12 cellular contexts compared by ENCODE assay signal in the genomic region with DNA sequence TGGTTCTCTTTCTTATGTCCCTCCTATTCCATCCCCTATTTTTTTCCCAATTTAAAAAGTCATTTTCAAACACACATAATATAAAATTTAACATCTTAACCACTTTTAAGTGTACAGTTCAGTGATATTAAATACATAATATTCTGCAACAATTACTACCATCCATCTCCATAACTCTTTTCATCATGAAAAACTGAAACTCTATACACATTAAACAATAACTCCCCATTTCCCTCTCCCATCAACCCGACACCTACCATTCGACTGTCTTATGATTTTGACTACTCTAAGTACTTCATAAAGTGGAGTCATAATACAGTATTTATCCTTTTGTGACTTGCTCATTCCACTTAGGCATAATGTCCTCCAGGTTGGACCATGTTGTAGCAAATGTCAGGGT. TPM values are rescaled to one million over a fixed set of nuclear protein-coding genes. Genes with fewer than 3 reads are reported as not detected.
DNase-seq lines count a peak whose midpoint lies in the region; ATAC-seq, FAIRE-seq and TF ChIP-seq lines count a peak whose summit lies in the region.
"Had no signal": no experiment of that assay in that cellular context is flagged by ENCODE, and none has a peak within 500 bp of the region (broad histone marks: within the 10 kb centered on the region; RNA-seq: fewer than 3 reads in every experiment).

No MANE protein-coding gene starts in this region.

- TF ChIP-seq CTCF in MM.1S (IDR thresholded peaks at IDR 0.05; ENCODE audit: low read length) (no peak), K562 (IDR thresholded peaks at IDR 0.05 in 2 of 3, conservative IDR thresholded peaks at IDR 0.05 in 1 of 3; ENCODE audit: insufficient read depth in 2 of 3, low read depth in 1 of 3, low read length in 3 of 3) (no peak), smooth muscle cell (IDR thresholded peaks at IDR 0.05; ENCODE audit: borderline replicate concordance, insufficient read depth, poor library complexity, severe bottlenecking) (no peak)

- no peak for TF ChIP-seq RAD21 in K562 (CRISPR knock-in tag; conservative IDR thresholded peaks at IDR 0.05 in 1 of 2, IDR thresholded peaks at IDR 0.05 in 1 of 2)

- peak overlapping the region; percentile 99 for H3K4me2 ChIP-seq in MM.1S (ENCODE audit: low read depth, low read length)
- peak overlapping the region; percentile 78 for H3K4me2 ChIP-seq in K562 (ENCODE audit: insufficient read depth, low read length)
- peak overlapping the region; percentile 81 for H3K4me2 ChIP-seq in smooth muscle cell

- peaks cover 6 to 17% of the 10 kb centered on the region in 2 donors for H3K36me3 Mint-ChIP-seq in activated T-cell treated with anti-CD3 and anti-CD28 coated beads, Interleukin-2, amount 50 U/mL, for 72 hours (ENCODE audit: insufficient read depth in 2 of 2)
- H3K36me3 Mint-ChIP-seq: activated naive CD4-positive, alpha-beta T cell treated with anti-CD3 and anti-CD28 coated beads, Interleukin-2, amount 50 U/mL, for 24 hours had no signal

- H3K4me1 ChIP-seq in MM.1S (ENCODE audit: low read length) (peaks cover 16% of the 10 kb centered on the region), K562 (replicated peaks in 1 of 2; ENCODE audit: control insufficient read depth in 2 of 2, insufficient read depth in 2 of 2, low read length in 2 of 2) (peaks cover 7 to 12% of the 10 kb centered on the region in 2 experiments; a peak in 4 of 5 replicates), smooth muscle cell (ENCODE audit: low read depth) (peaks cover 16% of the 10 kb centered on the region)

- peaks cover 2% of the 10 kb centered on the region; the same call in 1 of the 2 replicates for H4K20me1 ChIP-seq in MM.1S (ENCODE audit: insufficient read depth, low read length)
- H4K20me1 ChIP-seq in K562 (replicated peaks; ENCODE audit: control insufficient read depth, insufficient read depth, low read length) = no peaks in the 10 kb centered on the region
- H4K20me1 ChIP-seq in smooth muscle cell (ENCODE audit: low read depth) = no peaks in the 10 kb centered on the region

- no TSS peak for BruUV-seq in K562 (replicated peaks; lab: Mats Ljungman, UMichigan)

- no peaks in the 10 kb centered on the region for H3K27me3 Mint-ChIP-seq in activated T-cell treated with anti-CD3 and anti-CD28 coated beads, Interleukin-2, amount 50 U/mL, for 72 hours (ENCODE audit: low read depth)
- H3K27me3 Mint-ChIP-seq: activated naive CD4-positive, alpha-beta T cell treated with anti-CD3 and anti-CD28 coated beads, Interleukin-2, amount 50 U/mL, for 24 hours had no signal

- FAIRE-seq in K562 (lab: Jason Lieb, UNC) = no peak

- peak overlapping the region; percentile 92 for H3K4me3 ChIP-seq in MM.1S (ENCODE audit: low read length)
- peak overlapping the region; percentile 64 for H3K4me3 ChIP-seq in K562
- H3K4me3 ChIP-seq in smooth muscle cell = no peak overlapping the region
- H3K4me3 ChIP-seq: transverse colon had no signal

- no peak for TF ChIP-seq POLR2A in K562 (conservative IDR thresholded peaks at IDR 0.05)

- H3K79me2 ChIP-seq in MM.1S (ENCODE audit: low read length) (peaks cover 75% of the 10 kb centered on the region), K562 (ENCODE audit: control insufficient read depth, insufficient read depth, low read length) (peaks cover 78% of the 10 kb centered on the region), smooth muscle cell (ENCODE audit: low read depth) (peaks cover 75% of the 10 kb centered on the region)

- ATAC-seq in activated T-cell treated with anti-CD3 and anti-CD28 coated beads, Interleukin-2, amount 50 U/mL, for 72 hours (replicated peaks in 1 of 2) = no peak
- no peak for ATAC-seq in K562

- H3K9me3 ChIP-seq in MM.1S (replicated peaks; ENCODE audit: insufficient read depth, low read length) = no peaks in the 10 kb centered on the region
- no peaks in the 10 kb centered on the region for H3K9me3 ChIP-seq in K562 (replicated peaks; ENCODE audit: control insufficient read depth, insufficient read depth, low read depth, low read length)
- H3K9me3 ChIP-seq in smooth muscle cell (replicated peaks; ENCODE audit: low read depth) = no peaks in the 10 kb centered on the region
- H3K9me3 ChIP-seq: transverse colon had no signal

- H3K9ac ChIP-seq in MM.1S (ENCODE audit: low read length) = peak overlapping the region; percentile 92; the same call in 1 of the 2 replicates
- peak overlapping the region in 1 of 2 experiments; percentile 35; a peak in 2 of 4 replicates for H3K9ac ChIP-seq in K562 (ENCODE audit: insufficient read depth in 1 of 2, low read depth in 2 of 2, low read length in 2 of 2)
- no peak overlapping the region for H3K9ac ChIP-seq in smooth muscle cell (ENCODE audit: low read depth)

- no peaks in the 10 kb centered on the region for H3K9me2 ChIP-seq in MM.1S (replicated peaks; ENCODE audit: insufficient read depth, low read length)

- H3K4me3 Mint-ChIP-seq in activated T-cell treated with anti-CD3 and anti-CD28 coated beads, Interleukin-2, amount 50 U/mL, for 72 hours = peak overlapping the region; percentile 99
- H3K4me3 Mint-ChIP-seq: activated naive CD4-positive, alpha-beta T cell treated with anti-CD3 and anti-CD28 coated beads, Interleukin-2, amount 50 U/mL, for 24 hours had no signal

- H3K4me1 Mint-ChIP-seq in activated T-cell treated with anti-CD3 and anti-CD28 coated beads, Interleukin-2, amount 50 U/mL, for 72 hours (ENCODE audit: low read depth) = peaks cover 58% of the 10 kb centered on the region

- H2AFZ ChIP-seq in MM.1S (ENCODE audit: low read length) (no peak overlapping the region), K562 (ENCODE audit: low read depth, low read length) (no peak overlapping the region), smooth muscle cell (ENCODE audit: low read depth) (no peak overlapping the region)

- DNase-seq in activated T-cell treated with anti-CD3 and anti-CD28 coated beads, Interleukin-2, amount 50 U/mL, for 72 hours = no peak
- no peak for DNase-seq in activated T-cell treated with anti-CD3 and anti-CD28 coated beads, Interleukin-2, amount 50 U/mL, for 48 hours
- DNase-seq in MM.1S (no peak), K562 (ENCODE audit: extremely low read depth in 1 of 4, low spot score in 3 of 4) (no peak), smooth muscle cell (lab: John Stamatoyannopoulos, UW; ENCODE audit: unreplicated experiment) (no peak), G401 (ENCODE audit: low spot score) (no peak), NCI-H2107 (lab: John Stamatoyannopoulos, UW) (no peak), NCI-H146 treated with DMSO at 0.1 percent for 48 hours (lab: John Stamatoyannopoulos, UW; ENCODE audit: unreplicated experiment) (no peak)
- DNase-seq: cortex of kidney, islet precursor cell, transverse colon had no signal

- no peaks in the 10 kb centered on the region for H3K9me3 Mint-ChIP-seq in activated T-cell treated with anti-CD3 and anti-CD28 coated beads, Interleukin-2, amount 50 U/mL, for 72 hours
- H3K9me3 Mint-ChIP-seq: activated naive CD4-positive, alpha-beta T cell treated with anti-CD3 and anti-CD28 coated beads, Interleukin-2, amount 50 U/mL, for 24 hours had no signal

- intact Hi-C loops in K562 (cut with micrococcal nuclease) = loop anchor here (10.0 kb wide), 1 partner anchor 479 kb away; the partner anchor contains the start of gene CYP26A1

- H3K9me1 ChIP-seq in K562 (ENCODE audit: control insufficient read depth, insufficient read depth, low read length) = no peaks in the 10 kb centered on the region

- H3K27ac ChIP-seq in MM.1S (ENCODE audit: low read length) (no peak overlapping the region), K562 (ENCODE audit: extremely low read depth, low read depth, low read length) (no peak overlapping the region), smooth muscle cell (ENCODE audit: low read depth) (no peak overlapping the region)
- H3K27ac ChIP-seq: transverse colon had no signal

- TF ChIP-seq EP300 in K562 (IDR thresholded peaks at IDR 0.05; ENCODE audit: low read length) = no peak

- CTCF ChIA-PET in K562 (lab: Yijun Ruan, JAX; ENCODE audit: low intra/inter-chr PET ratio) = no interaction called here

- peak overlapping the region; percentile 72 for H3K27ac Mint-ChIP-seq in activated T-cell treated with anti-CD3 and anti-CD28 coated beads, Interleukin-2, amount 50 U/mL, for 72 hours
- H3K27ac Mint-ChIP-seq: activated naive CD4-positive, alpha-beta T cell treated with anti-CD3 and anti-CD28 coated beads, Interleukin-2, amount 50 U/mL, for 24 hours had no signal

- H3K36me3 ChIP-seq in MM.1S (replicated peaks; ENCODE audit: insufficient read depth, low read length) (no peaks in the 10 kb centered on the region), K562 (ENCODE audit: control insufficient read depth, insufficient read depth, low read length) (no peaks in the 10 kb centered on the region), smooth muscle cell (ENCODE audit: low read depth) (no peaks in the 10 kb centered on the region)
- H3K36me3 ChIP-seq: transverse colon had no signal

- in situ Hi-C loops in K562 (cut with MboI) (no loop called here), G401 (cut with HindIII; ENCODE audit: low sequenced_read_pairs) (loop anchor here (10.0 kb wide), 1 partner anchor 49 kb away; no protein-coding TSS in a partner anchor)

- H3K27me3 ChIP-seq in MM.1S (replicated peaks; ENCODE audit: insufficient read depth, low read length) (no peaks in the 10 kb centered on the region), K562 (ENCODE audit: control insufficient read depth in 2 of 2, insufficient read depth in 2 of 2, low read length in 2 of 2) (no peaks in the 10 kb centered on the region), smooth muscle cell (ENCODE audit: low read depth) (no peaks in the 10 kb centered on the region)
- H3K27me3 ChIP-seq: transverse colon had no signal

- WGBS in K562 (ENCODE audit: insufficient coverage, low coverage, missing lambda C conversion rate) = 3% methylated on average over 2 of the region's 2 CpGs
- 97% methylated on average over 2 of the region's 2 CpGs for WGBS in smooth muscle cell (ENCODE audit: low lambda C conversion rate)

- POLR2A ChIA-PET in K562 (lab: Yijun Ruan, JAX) = interaction anchor here (1.1 kb wide), 1 partner anchor 10 kb away, joined by 4 read pairs; no protein-coding TSS in a partner anchor

- peaks cover 27% of the 10 kb centered on the region for H3F3A ChIP-seq in MM.1S (ENCODE audit: insufficient read depth, low read length)
- H3F3A ChIP-seq in smooth muscle cell (ENCODE audit: low read depth) = peaks cover 8% of the 10 kb centered on the region

RNA-seq across cellular contexts. Expression of gene KIF11, which starts 2.6 kb away (rescaled TPM):
- total RNA-seq in activated T-cell treated with anti-CD3 and anti-CD28 coated beads, Interleukin-2, amount 50 U/mL, for 72 hours = 10 to 100 TPM; 51.4 to 56.7 TPM
- total RNA-seq in K562 (2011; cell fraction: chromatin; rRNA removed; ENCODE audit: low replicate concordance) = 11.9 and 44.3 TPM in 2 replicates
- total RNA-seq in K562 (2011; cell fraction: nucleolus; rRNA removed) = 5.8 and 7.9 TPM in 2 replicates
- total RNA-seq in K562 (2011; cell fraction: nucleoplasm; rRNA removed) = 13.7 and 14.2 TPM in 2 replicates
- total RNA-seq in K562 (2014; rRNA removed) (23.3 and 23.9 TPM in 2 replicates), K562 (2014; rRNA removed; fragmentation: Illumina TruSeq; extraction: Trizol) (53.5 and 60.1 TPM in 2 replicates), K562 (2015; rRNA removed; fragmentation: Illumina TruSeq; extraction: Trizol) (49.6 and 54.4 TPM in 2 replicates), K562 (2021) (30.1 and 33.0 TPM in 2 replicates), smooth muscle cell (9.1 and 14.3 TPM in 2 replicates)
- polyA plus RNA-seq in K562 (2011; rRNA removed) (16.2 and 29.2 TPM in 2 replicates), K562 (2014; fragmentation: Illumina TruSeq; extraction: Trizol) (34.1 and 38.9 TPM in 2 replicates), K562 (2014; fragmentation: Nextera tagmentation; extraction: Ambion mirVana) (10 to 100 TPM; 11.3 to 12.3 TPM), K562 (2014; rRNA removed) (20.7 and 21.6 TPM in 2 replicates), smooth muscle cell (4.1 and 6.0 TPM in 2 replicates)
- polyA plus RNA-seq in K562 (2011; cell fraction: cytosol; rRNA removed) = 3.6 and 9.6 TPM in 2 replicates
- polyA plus RNA-seq in K562 (2011; cell fraction: nucleus; rRNA removed) = 4.8 and 7.8 TPM in 2 replicates
- 26.4 and 26.7 TPM in 2 replicates for polyA plus RNA-seq in K562 (2012)
- polyA minus RNA-seq in K562 (2011; rRNA and poly(A)+ RNA removed) = 40.6 and 49.6 TPM in 2 replicates
- 17.8 and 20.9 TPM in 2 replicates for polyA minus RNA-seq in K562 (2011; cell fraction: cytosol; rRNA and poly(A)+ RNA removed)
- polyA minus RNA-seq in K562 (2011; cell fraction: nucleus; rRNA and poly(A)+ RNA removed) = 5.4 and 14.1 TPM in 2 replicates
- 18.6 and 39.8 TPM in 2 replicates for total RNA-seq in G401 (2014; rRNA removed; shearing (Covaris generic))

RNA-seq across cellular contexts. Expression of gene IDE, which starts 21.6 kb away (rescaled TPM):
- 10 to 100 TPM; 23.3 to 23.5 TPM for total RNA-seq in activated T-cell treated with anti-CD3 and anti-CD28 coated beads, Interleukin-2, amount 50 U/mL, for 72 hours
- total RNA-seq in K562 (2011; cell fraction: chromatin; rRNA removed; ENCODE audit: low replicate concordance) = 50.5 and 136 TPM in 2 replicates
- total RNA-seq in K562 (2011; cell fraction: nucleolus; rRNA removed) = 18.2 and 28.7 TPM in 2 replicates
- total RNA-seq in K562 (2011; cell fraction: nucleoplasm; rRNA removed) = 50.9 and 77.5 TPM in 2 replicates
- total RNA-seq in K562 (2014; rRNA removed) (20.1 and 20.4 TPM in 2 replicates), K562 (2014; rRNA removed; fragmentation: Illumina TruSeq; extraction: Trizol) (43.2 and 54.5 TPM in 2 replicates), K562 (2015; rRNA removed; fragmentation: Illumina TruSeq; extraction: Trizol) (41.0 and 41.3 TPM in 2 replicates), K562 (2021) (50.6 and 51.3 TPM in 2 replicates), smooth muscle cell (30.6 and 33.4 TPM in 2 replicates)
- polyA plus RNA-seq in K562 (2011; rRNA removed) (35.9 and 41.0 TPM in 2 replicates), K562 (2014; fragmentation: Illumina TruSeq; extraction: Trizol) (26.7 and 33.2 TPM in 2 replicates), K562 (2014; fragmentation: Nextera tagmentation; extraction: Ambion mirVana) (10 to 100 TPM; 10.2 to 19.5 TPM), K562 (2014; rRNA removed) (17.3 and 17.5 TPM in 2 replicates), smooth muscle cell (10.4 and 12.8 TPM in 2 replicates)
- 10.6 and 13.3 TPM in 2 replicates for polyA plus RNA-seq in K562 (2011; cell fraction: cytosol; rRNA removed)
- 48.0 and 63.1 TPM in 2 replicates for polyA plus RNA-seq in K562 (2011; cell fraction: nucleus; rRNA removed)
- 18.3 and 23.1 TPM in 2 replicates for polyA plus RNA-seq in K562 (2012)
- 80.0 and 103 TPM in 2 replicates for polyA minus RNA-seq in K562 (2011; rRNA and poly(A)+ RNA removed)
- 21.6 and 40.6 TPM in 2 replicates for polyA minus RNA-seq in K562 (2011; cell fraction: cytosol; rRNA and poly(A)+ RNA removed)
- 20.3 and 33.0 TPM in 2 replicates for polyA minus RNA-seq in K562 (2011; cell fraction: nucleus; rRNA and poly(A)+ RNA removed)
- 30.3 and 45.0 TPM in 2 replicates for total RNA-seq in G401 (2014; rRNA removed; shearing (Covaris generic))
